25 cellular contexts compared by ENCODE assay signal in genomic region chr10:14548474-14548873, GRCh38.
DNase-seq lines count a peak whose midpoint lies in the region; ATAC-seq, FAIRE-seq and TF ChIP-seq lines count a peak whose summit lies in the region.
"Had no signal": no experiment of that assay in that cellular context is flagged by ENCODE, and none has a peak within 500 bp of the region (broad histone marks: within the 10 kb centered on the region; RNA-seq: fewer than 3 reads in every experiment).

No MANE protein-coding gene starts in this region.

- peaks cover 88% of the 10 kb centered on the region for H3K4me1 ChIP-seq in CD4-positive, CD25-positive, alpha-beta regulatory T cell (ENCODE audit: control insufficient read depth, insufficient read depth, low read length, poor library complexity, severe bottlenecking)
- peaks cover 0 to 7% of the 10 kb centered on the region in 2 experiments; a peak in 2 of 5 replicates for H3K4me1 ChIP-seq in K562 (replicated peaks in 1 of 2; ENCODE audit: control insufficient read depth in 2 of 2, insufficient read depth in 2 of 2, low read length in 2 of 2)
- peaks cover 26 to 55% of the 10 kb centered on the region in 2 donors for H3K4me1 ChIP-seq in naive thymus-derived CD4-positive, alpha-beta T cell (ENCODE audit: control insufficient read depth in 2 of 2, insufficient read depth in 2 of 2, low read length in 2 of 2)

- TF ChIP-seq CTCF in K562 (IDR thresholded peaks at IDR 0.05 in 2 of 3, conservative IDR thresholded peaks at IDR 0.05 in 1 of 3; ENCODE audit: insufficient read depth in 2 of 3, low read depth in 1 of 3, low read length in 3 of 3), result no peak

- 10% methylated on average over 9 of the region's 11 CpGs for WGBS in K562 (ENCODE audit: insufficient coverage, low coverage, missing lambda C conversion rate)

- peak overlapping the region; percentile 61; the same call in 1 of the 2 replicates for H2AFZ ChIP-seq in K562 (ENCODE audit: low read depth, low read length)

- no peak for TF ChIP-seq RAD21 in K562 (CRISPR knock-in tag; conservative IDR thresholded peaks at IDR 0.05 in 1 of 2, IDR thresholded peaks at IDR 0.05 in 1 of 2)

- peaks cover 34 to 98% (median 77%) of the 10 kb centered on the region in 4 donors for H3K4me1 Mint-ChIP-seq in CD4-positive, CD25-positive, alpha-beta regulatory T cell
- peaks cover 61 to 100% (median 92%) of the 10 kb centered on the region in 7 donors for H3K4me1 Mint-ChIP-seq in naive thymus-derived CD4-positive, alpha-beta T cell

- in situ Hi-C loops in K562 (cut with MboI), result no loop called here

- no peak overlapping the region for H3K27ac ChIP-seq in CD4-positive, CD25-positive, alpha-beta regulatory T cell (ENCODE audit: insufficient read depth, low read length, poor library complexity, severe bottlenecking)
- no peak overlapping the region for H3K27ac ChIP-seq in K562 (ENCODE audit: extremely low read depth, low read depth, low read length)
- H3K27ac ChIP-seq in naive thymus-derived CD4-positive, alpha-beta T cell (ENCODE audit: low read depth, low read length), result peak overlapping the region; percentile 37
- H3K27ac ChIP-seq: foreskin keratinocyte had no signal

- peaks cover 46% of the 10 kb centered on the region for H3K36me3 Mint-ChIP-seq in CD4-positive, CD25-positive, alpha-beta regulatory T cell
- peaks cover 7 to 56% (median 30%) of the 10 kb centered on the region in 5 donors for H3K36me3 Mint-ChIP-seq in naive thymus-derived CD4-positive, alpha-beta T cell

- no peaks in the 10 kb centered on the region for H4K20me1 ChIP-seq in K562 (replicated peaks; ENCODE audit: control insufficient read depth, insufficient read depth, low read length)

- BruUV-seq in K562 (replicated peaks; lab: Mats Ljungman, UMichigan), result no TSS peak

- FAIRE-seq in K562 (lab: Jason Lieb, UNC), result no peak

- no peaks in the 10 kb centered on the region for H3K9me3 Mint-ChIP-seq in CD4-positive, CD25-positive, alpha-beta regulatory T cell
- peaks cover 0 to 1% (median 0%) of the 10 kb centered on the region in 11 donors for H3K9me3 Mint-ChIP-seq in naive thymus-derived CD4-positive, alpha-beta T cell
- H3K9me3 Mint-ChIP-seq: nephron had no signal

- H3K27ac Mint-ChIP-seq in CD4-positive, CD25-positive, alpha-beta regulatory T cell, result peak overlapping the region in 2 of 3 donors; percentile 80 to 93
- H3K27ac Mint-ChIP-seq in naive thymus-derived CD4-positive, alpha-beta T cell, result peak overlapping the region in 7 of 9 donors; percentile 33 to 97 (median 82)

- peaks cover 57% of the 10 kb centered on the region for H3K36me3 ChIP-seq in CD4-positive, CD25-positive, alpha-beta regulatory T cell (ENCODE audit: control insufficient read depth, insufficient read depth, low read length)
- no peaks in the 10 kb centered on the region for H3K36me3 ChIP-seq in K562 (ENCODE audit: control insufficient read depth, insufficient read depth, low read length)
- H3K36me3 ChIP-seq in naive thymus-derived CD4-positive, alpha-beta T cell (ENCODE audit: control insufficient read depth in 2 of 3, insufficient read depth in 3 of 3, low read length in 3 of 3), result peaks cover 0 to 39% (median 7%) of the 10 kb centered on the region in 3 experiments

- H3K9me1 ChIP-seq in K562 (ENCODE audit: control insufficient read depth, insufficient read depth, low read length), result no peaks in the 10 kb centered on the region

- peak overlapping the region; percentile 60 for H3K4me2 ChIP-seq in K562 (ENCODE audit: insufficient read depth, low read length)

- CTCF ChIA-PET in K562 (lab: Yijun Ruan, JAX; ENCODE audit: low intra/inter-chr PET ratio), result interaction anchor here (1.2 kb wide), 1 partner anchor 11 kb away, joined by 3 read pairs; no protein-coding TSS in a partner anchor
- CTCF ChIA-PET in naive thymus-derived CD4-positive, alpha-beta T cell (lab: Charles Lee), result interaction anchor here (0.8 to 1.1 kb wide), 2 partner anchors 11 to 289 kb away, joined by 4 to 5 read pairs; partner anchors contain the start of gene CDNF

- no peaks in the 10 kb centered on the region for H3K79me2 ChIP-seq in K562 (ENCODE audit: control insufficient read depth, insufficient read depth, low read length)

- H3K4me3 ChIP-seq in CD4-positive, CD25-positive, alpha-beta regulatory T cell (ENCODE audit: low read depth, low read length), result no peak overlapping the region
- 0 out of 2 replicates have a peak overlapping the region, but pooled peaks have one; percentile 16 for H3K4me3 ChIP-seq in K562
- no peak overlapping the region for H3K4me3 ChIP-seq in naive thymus-derived CD4-positive, alpha-beta T cell (ENCODE audit: low read length)
- H3K4me3 ChIP-seq: upper lobe of left lung had no signal

- no peaks in the 10 kb centered on the region for H3K27me3 Mint-ChIP-seq in CD4-positive, CD25-positive, alpha-beta regulatory T cell
- H3K27me3 Mint-ChIP-seq in naive thymus-derived CD4-positive, alpha-beta T cell, result no peaks in the 10 kb centered on the region

- no peak overlapping the region; a peak in 1 of 4 replicates for H3K9ac ChIP-seq in K562 (ENCODE audit: insufficient read depth in 1 of 2, low read depth in 2 of 2, low read length in 2 of 2)

- H3K9me3 ChIP-seq in CD4-positive, CD25-positive, alpha-beta regulatory T cell (ENCODE audit: control insufficient read depth in 2 of 2, low read length in 2 of 2), result no peaks in the 10 kb centered on the region
- no peaks in the 10 kb centered on the region for H3K9me3 ChIP-seq in K562 (replicated peaks; ENCODE audit: control insufficient read depth, insufficient read depth, low read depth, low read length)
- H3K9me3 ChIP-seq in naive thymus-derived CD4-positive, alpha-beta T cell (ENCODE audit: control insufficient read depth in 2 of 3, low read length in 3 of 3), result no peaks in the 10 kb centered on the region
- H3K9me3 ChIP-seq: upper lobe of left lung had no signal

- POLR2A ChIA-PET in K562 (lab: Yijun Ruan, JAX), result interaction anchor here (1.0 kb wide), 1 partner anchor 9 kb away, joined by 3 read pairs; no protein-coding TSS in a partner anchor
- POLR2A ChIA-PET in naive thymus-derived CD4-positive, alpha-beta T cell (lab: Charles Lee), result interaction anchor here (0.8 to 2.4 kb wide), 5 partner anchors 21 to 274 kb away, joined by 3 to 7 read pairs (median 4); no protein-coding TSS in a partner anchor

- no peak for TF ChIP-seq POLR2A in K562 (conservative IDR thresholded peaks at IDR 0.05)

- DNase-seq in CD4-positive, CD25-positive, alpha-beta regulatory T cell, result no peak
- DNase-seq in ELF-1 (ENCODE audit: low read depth, low spot score) (peak; percentile 58), K562 (ENCODE audit: extremely low read depth in 1 of 4, low spot score in 3 of 4) (peak in 3 of 4 experiments; percentile 32 to 54 (median 45)), GM19238 (ENCODE audit: insufficient read length, low spot score) (no peak)
- DNase-seq in naive thymus-derived CD4-positive, alpha-beta T cell, result no peak
- DNase-seq: activated CD4-positive, alpha-beta T cell treated with anti-CD3 and anti-CD28 coated beads for 4 hours; activated naive CD4-positive, alpha-beta T cell treated with Interleukin-2 at 50 U/mL for 16 hours; anterior cingulate cortex; Calu3; foreskin keratinocyte; GOT3; hippocampal formation; KG1; MV-4-11; NCI-H187 treated with DMSO at 0.1 percent for 48 hours; NCI-H345; PC-3; posterior cingulate gyrus; SHP77; stimulated activated CD4-positive, alpha-beta T cell treated with anti-CD3 and anti-CD28 coated beads, Interleukin-1b, Interleukin-23, amount 100 ng/mL, for 48 hours; stimulated activated naive CD8-positive, alpha-beta T cell treated with anti-CD3 and anti-CD28 coated beads, Interleukin-15, Interleukin-2, amounts not matched to agents 100 U/mL and 50 U/mL, for 24 hours; upper lobe of left lung had no signal

- intact Hi-C loops in K562 (cut with micrococcal nuclease), result no loop called here
- intact Hi-C loops in naive thymus-derived CD4-positive, alpha-beta T cell (cut with micrococcal nuclease), result no loop called here

- H3K27me3 ChIP-seq in CD4-positive, CD25-positive, alpha-beta regulatory T cell (ENCODE audit: control insufficient read depth, insufficient read depth, low read length), result no peaks in the 10 kb centered on the region
- peaks cover 12 to 21% of the 10 kb centered on the region in 2 experiments; a peak in 4 of 5 replicates for H3K27me3 ChIP-seq in K562 (ENCODE audit: control insufficient read depth in 2 of 2, insufficient read depth in 2 of 2, low read length in 2 of 2)
- no peaks in the 10 kb centered on the region for H3K27me3 ChIP-seq in naive thymus-derived CD4-positive, alpha-beta T cell (ENCODE audit: control insufficient read depth in 2 of 2, insufficient read depth in 2 of 2, low read length in 2 of 2)
- H3K27me3 ChIP-seq: foreskin keratinocyte, upper lobe of left lung had no signal

- no peak for ATAC-seq in CD4-positive, CD25-positive, alpha-beta regulatory T cell (ENCODE audit: low read depth in 2 of 2)
- ATAC-seq in K562 (peak; percentile 55; the same call in 2 of the 3 replicates), GM18868 (IDR thresholded peaks at IDR 0.05; ENCODE audit: unreplicated experiment) (no peak), esophagus mucosa (no peak)
- no peak for ATAC-seq in naive thymus-derived CD4-positive, alpha-beta T cell
- ATAC-seq: foreskin keratinocyte; PC-3; stimulated activated naive CD8-positive, alpha-beta T cell treated with anti-CD3 and anti-CD28 coated beads, Interleukin-15, Interleukin-2, amounts not matched to agents 100 U/mL and 50 U/mL, for 24 hours had no signal

- H3K4me3 Mint-ChIP-seq in CD4-positive, CD25-positive, alpha-beta regulatory T cell, result no peak overlapping the region
- H3K4me3 Mint-ChIP-seq in naive thymus-derived CD4-positive, alpha-beta T cell, result no peak overlapping the region
- H3K4me3 Mint-ChIP-seq: nephron had no signal

- no peak for TF ChIP-seq EP300 in K562 (IDR thresholded peaks at IDR 0.05; ENCODE audit: low read length)

TF ChIP-seq in K562, 482 proteins besides CTCF, POLR2A, EP300 and RAD21 (continues in another document):
- peak; percentile 67; the same call in 1 of the 2 replicates for TF ChIP-seq RAD51 (IDR thresholded peaks at IDR 0.05; ENCODE audit: borderline replicate concordance, low read depth)
- no peak for TF ChIP-seq ZNF24 (IDR thresholded peaks at IDR 0.05)

Comparison
In these comparisons a context has a peak if more than half of its experiments do, and no peak if none do; other contexts are left out.
1. DNase-seq: peak in ELF-1 (single experiment) and K562 (3 of 4); none in CD4-positive, CD25-positive, alpha-beta regulatory T cell (0 of 3), naive thymus-derived CD4-positive, alpha-beta T cell (0 of 9) and GM19238 (single experiment).